1 cellular context compared by ENCODE assay signal in the genomic region with DNA sequence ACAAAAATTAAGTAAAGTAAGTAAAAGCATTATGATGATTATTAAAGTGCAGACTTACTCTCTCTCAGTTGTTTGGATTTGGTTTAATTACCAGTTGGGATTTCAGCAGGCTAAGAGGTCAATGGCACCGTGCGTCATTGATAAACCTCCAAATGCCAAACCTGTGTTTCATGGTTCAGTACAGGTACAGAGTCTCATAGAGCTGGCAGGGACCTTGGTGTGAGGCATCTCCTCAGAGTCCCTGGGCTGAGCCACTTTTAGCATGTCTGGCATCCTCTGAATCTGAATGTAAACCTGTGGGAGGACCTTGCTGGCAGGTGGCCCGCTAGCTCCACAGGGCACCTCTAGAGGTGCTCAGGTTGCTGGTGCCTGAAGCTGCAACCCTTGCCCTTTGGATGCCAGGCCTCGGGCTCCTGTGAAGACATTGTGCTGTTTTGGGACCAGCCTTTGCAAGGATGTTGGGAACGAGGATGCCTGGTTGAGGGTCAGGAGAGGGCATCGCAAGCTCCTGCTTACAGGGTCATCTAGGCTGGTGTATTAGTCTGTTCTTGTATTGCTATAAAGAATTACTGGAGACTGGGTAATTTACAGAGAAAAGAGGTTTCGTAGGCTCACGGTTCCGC.
TF ChIP-seq lines count a peak whose summit lies in the region.

No MANE protein-coding gene starts in this region.

TF ChIP-seq in IMR-90, 13 proteins besides CTCF, POLR2A, EP300 and RAD21:
- no peak for TF ChIP-seq BHLHE40 (IDR thresholded peaks at IDR 0.05; ENCODE audit: low read depth, low read length)
- TF ChIP-seq CHD1 (IDR thresholded peaks at IDR 0.05; ENCODE audit: low read depth, low read length), result no peak
- TF ChIP-seq, protein P1, sequence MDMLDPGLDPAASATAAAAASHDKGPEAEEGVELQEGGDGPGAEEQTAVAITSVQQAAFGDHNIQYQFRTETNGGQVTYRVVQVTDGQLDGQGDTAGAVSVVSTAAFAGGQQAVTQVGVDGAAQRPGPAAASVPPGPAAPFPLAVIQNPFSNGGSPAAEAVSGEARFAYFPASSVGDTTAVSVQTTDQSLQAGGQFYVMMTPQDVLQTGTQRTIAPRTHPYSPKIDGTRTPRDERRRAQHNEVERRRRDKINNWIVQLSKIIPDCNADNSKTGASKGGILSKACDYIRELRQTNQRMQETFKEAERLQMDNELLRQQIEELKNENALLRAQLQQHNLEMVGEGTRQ (IDR thresholded peaks at IDR 0.05; ENCODE audit: low read depth, low read length), result no peak
- TF ChIP-seq RCOR1 (IDR thresholded peaks at IDR 0.05; ENCODE audit: insufficient replicate concordance, low read length), result no peak
- TF ChIP-seq MAZ (IDR thresholded peaks at IDR 0.05; ENCODE audit: borderline replicate concordance, low read depth, low read length), result no peak
- TF ChIP-seq, protein P2, sequence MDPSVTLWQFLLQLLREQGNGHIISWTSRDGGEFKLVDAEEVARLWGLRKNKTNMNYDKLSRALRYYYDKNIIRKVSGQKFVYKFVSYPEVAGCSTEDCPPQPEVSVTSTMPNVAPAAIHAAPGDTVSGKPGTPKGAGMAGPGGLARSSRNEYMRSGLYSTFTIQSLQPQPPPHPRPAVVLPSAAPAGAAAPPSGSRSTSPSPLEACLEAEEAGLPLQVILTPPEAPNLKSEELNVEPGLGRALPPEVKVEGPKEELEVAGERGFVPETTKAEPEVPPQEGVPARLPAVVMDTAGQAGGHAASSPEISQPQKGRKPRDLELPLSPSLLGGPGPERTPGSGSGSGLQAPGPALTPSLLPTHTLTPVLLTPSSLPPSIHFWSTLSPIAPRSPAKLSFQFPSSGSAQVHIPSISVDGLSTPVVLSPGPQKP (IDR thresholded peaks at IDR 0.05; ENCODE audit: borderline replicate concordance, low read depth, low read length), result no peak
- no peak for TF ChIP-seq FOS (IDR thresholded peaks at IDR 0.05; ENCODE audit: low read depth, low read length)
- TF ChIP-seq CEBPB (IDR thresholded peaks at IDR 0.05; ENCODE audit: low read depth, low read length), result no peak
- no peak for TF ChIP-seq MXI1 (IDR thresholded peaks at IDR 0.05; ENCODE audit: borderline replicate concordance, low read depth, low read length)
- TF ChIP-seq NFE2L2 (IDR thresholded peaks at IDR 0.05; ENCODE audit: low read depth, low read length), result no peak
- no peak for TF ChIP-seq SMC3 (IDR thresholded peaks at IDR 0.05; ENCODE audit: low read depth, low read length)
- no peak for TF ChIP-seq RFX5 (IDR thresholded peaks at IDR 0.05; ENCODE audit: low read depth, low read length)
- no peak for TF ChIP-seq MAFK (IDR thresholded peaks at IDR 0.05; ENCODE audit: low read depth, low read length)
